ENCODE assay signal across 8 cellular contexts in the genomic region with DNA sequence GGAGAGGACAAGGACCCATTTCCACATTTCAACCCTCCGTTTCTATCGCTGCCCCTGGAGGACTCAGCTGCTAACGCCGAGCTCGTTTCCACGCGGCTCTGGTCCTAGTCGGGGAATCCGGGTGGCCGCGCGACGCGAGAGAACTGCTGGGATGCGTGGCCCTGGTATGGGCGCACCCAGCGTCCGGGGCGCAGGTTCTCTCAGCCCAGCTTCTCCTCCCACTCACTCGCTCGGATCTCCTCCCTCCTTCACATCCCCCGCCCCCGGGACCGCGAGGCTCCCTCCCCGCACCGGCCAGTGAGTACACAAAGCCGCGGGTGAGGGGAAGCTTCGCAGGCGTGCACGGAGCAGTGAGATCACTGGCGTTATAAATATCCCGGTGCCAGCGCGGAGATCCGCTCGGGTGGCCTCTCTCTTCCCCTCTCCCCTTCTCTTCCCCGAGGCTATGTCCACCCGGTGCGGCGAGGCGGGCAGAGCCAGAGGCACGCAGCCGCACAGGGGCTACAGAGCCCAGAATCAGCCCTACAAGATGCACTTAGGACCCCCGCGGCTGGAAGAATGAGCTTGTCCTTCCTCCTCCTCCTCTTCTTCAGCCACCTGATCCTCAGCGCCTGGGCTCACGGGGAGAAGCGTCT. TPM values are rescaled to one million over a fixed set of nuclear protein-coding genes. Genes with fewer than 3 reads are reported as not detected.
DNase-seq lines count a peak whose midpoint lies in the region; ATAC-seq and TF ChIP-seq lines count a peak whose summit lies in the region.

A gene with protein sequence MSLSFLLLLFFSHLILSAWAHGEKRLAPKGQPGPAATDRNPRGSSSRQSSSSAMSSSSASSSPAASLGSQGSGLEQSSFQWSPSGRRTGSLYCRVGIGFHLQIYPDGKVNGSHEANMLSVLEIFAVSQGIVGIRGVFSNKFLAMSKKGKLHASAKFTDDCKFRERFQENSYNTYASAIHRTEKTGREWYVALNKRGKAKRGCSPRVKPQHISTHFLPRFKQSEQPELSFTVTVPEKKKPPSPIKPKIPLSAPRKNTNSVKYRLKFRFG (plus strand): TSS at position 398 of the 635 bp plus-strand sequence. CDS start 161 bp downstream, at position 559.

- H3K9me3 Mint-ChIP-seq in activated CD4-positive, alpha-beta T cell treated with anti-CD3 and anti-CD28 coated beads, Interleukin-2, amount 10 ng/mL, durations not matched to agents 24 days and 14 days = no peaks in the 10 kb centered on the region
- no peaks in the 10 kb centered on the region for H3K9me3 Mint-ChIP-seq in IgD-negative memory B cell
- H3K9me3 Mint-ChIP-seq in naive thymus-derived CD8-positive, alpha-beta T cell = peaks cover 0 to 4% (median 0%) of the 10 kb centered on the region in 9 donors

- H3K27me3 Mint-ChIP-seq in activated CD4-positive, alpha-beta T cell treated with anti-CD3 and anti-CD28 coated beads, Interleukin-2, amount 10 ng/mL, durations not matched to agents 24 days and 14 days = peaks cover 85% of the 10 kb centered on the region
- H3K27me3 Mint-ChIP-seq in IgD-negative memory B cell = peaks cover 68% of the 10 kb centered on the region
- H3K27me3 Mint-ChIP-seq in naive thymus-derived CD8-positive, alpha-beta T cell = peaks cover 62 to 84% (median 77%) of the 10 kb centered on the region in 5 donors

- peak; percentile 63 for DNase-seq in activated CD4-positive, alpha-beta T cell treated with anti-CD3 and anti-CD28 coated beads, Interleukin-2, amount 10 ng/mL, durations not matched to agents 24 days and 14 days
- no peak for DNase-seq in activated CD4-positive, alpha-beta T cell treated with anti-CD3 and anti-CD28 coated beads for 1 hour
- DNase-seq in WERI-Rb-1 (peak; percentile 77), erythroblast (lab: John Stamatoyannopoulos, UW) (peak; percentile 11 to 12)
- peak in 2 of 10 donors; percentile 7 to 16 for DNase-seq in naive thymus-derived CD8-positive, alpha-beta T cell

- intact Hi-C loops in activated CD4-positive, alpha-beta T cell treated with anti-CD3 and anti-CD28 coated beads, Interleukin-2, amount 10 ng/mL, durations not matched to agents 24 days and 14 days (cut with micrococcal nuclease) = loop anchor here (5.0 kb wide), 1 partner anchor 64 kb away; no protein-coding TSS in a partner anchor

- no peak for TF ChIP-seq POLR2A in erythroblast (IDR thresholded peaks at IDR 0.05; ENCODE audit: low read length)

- peak within 1 kb of the TSS; percentile 52 for H3K4me3 ChIP-seq in WERI-Rb-1 (ENCODE audit: low read depth, low read length)

- H3K27ac ChIP-seq in WERI-Rb-1 = no peak within 1 kb of the TSS

- ATAC-seq in naive thymus-derived CD8-positive, alpha-beta T cell = peak; percentile 37 to 44
- ATAC-seq in HG02973 (IDR thresholded peaks at IDR 0.05; ENCODE audit: unreplicated experiment) = no peak
- ATAC-seq in GM21717 (IDR thresholded peaks at IDR 0.05; ENCODE audit: unreplicated experiment) = no peak

- H3K4me3 Mint-ChIP-seq in activated CD4-positive, alpha-beta T cell treated with anti-CD3 and anti-CD28 coated beads, Interleukin-2, amount 10 ng/mL, durations not matched to agents 24 days and 14 days = peak within 1 kb of the TSS; percentile 73
- H3K4me3 Mint-ChIP-seq in IgD-negative memory B cell = peak within 1 kb of the TSS; percentile 72 to 90 (median 82)
- H3K4me3 Mint-ChIP-seq in naive thymus-derived CD8-positive, alpha-beta T cell = peak within 1 kb of the TSS; percentile 71 to 91 (median 84)

- TF ChIP-seq CTCF in WERI-Rb-1 (IDR thresholded peaks at IDR 0.05; ENCODE audit: low read depth, low read length) = no peak

- no peaks in the 10 kb centered on the region for H3K36me3 Mint-ChIP-seq in activated CD4-positive, alpha-beta T cell treated with anti-CD3 and anti-CD28 coated beads, Interleukin-2, amount 10 ng/mL, durations not matched to agents 24 days and 14 days (ENCODE audit: low read depth)
- no peaks in the 10 kb centered on the region for H3K36me3 Mint-ChIP-seq in IgD-negative memory B cell
- no peaks in the 10 kb centered on the region for H3K36me3 Mint-ChIP-seq in naive thymus-derived CD8-positive, alpha-beta T cell

- peaks cover 12% of the 10 kb centered on the region for H3K4me1 Mint-ChIP-seq in activated CD4-positive, alpha-beta T cell treated with anti-CD3 and anti-CD28 coated beads, Interleukin-2, amount 10 ng/mL, durations not matched to agents 24 days and 14 days
- peaks cover 6 to 29% (median 28%) of the 10 kb centered on the region in 3 donors for H3K4me1 Mint-ChIP-seq in IgD-negative memory B cell
- peaks cover 20 to 38% (median 29%) of the 10 kb centered on the region in 4 donors for H3K4me1 Mint-ChIP-seq in naive thymus-derived CD8-positive, alpha-beta T cell

- H3K36me3 ChIP-seq in WERI-Rb-1 = no peaks in the 10 kb centered on the region

- H3K9me3 ChIP-seq in WERI-Rb-1 (ENCODE audit: severe bottlenecking) = no peaks in the 10 kb centered on the region

- peaks cover 8% of the 10 kb centered on the region for H3K27me3 ChIP-seq in WERI-Rb-1 (ENCODE audit: insufficient read depth, low read depth, severe bottlenecking)

- POLR2A ChIA-PET in naive thymus-derived CD8-positive, alpha-beta T cell (lab: Charles Lee) = no interaction called here

- peak within 1 kb of the TSS; percentile 21 for H3K27ac Mint-ChIP-seq in activated CD4-positive, alpha-beta T cell treated with anti-CD3 and anti-CD28 coated beads, Interleukin-2, amount 10 ng/mL, durations not matched to agents 24 days and 14 days
- H3K27ac Mint-ChIP-seq in IgD-negative memory B cell = peak within 1 kb of the TSS; percentile 40 to 69 (median 56)
- H3K27ac Mint-ChIP-seq in naive thymus-derived CD8-positive, alpha-beta T cell = peak within 1 kb of the TSS in 2 of 10 donors; percentile 59 to 75

RNA-seq across cellular contexts. Expression of the gene that starts here (rescaled TPM):
- not detected in 2 replicates for total RNA-seq in activated CD4-positive, alpha-beta T cell treated with anti-CD3 and anti-CD28 coated beads, Interleukin-2, amount 10 ng/mL, durations not matched to agents 24 days and 14 days
- polyA plus RNA-seq in IgD-negative memory B cell = not detected
- not detected for total RNA-seq in naive thymus-derived CD8-positive, alpha-beta T cell
- polyA plus RNA-seq in naive thymus-derived CD8-positive, alpha-beta T cell = not detected

Comparison
In these comparisons a context has a peak if more than half of its experiments do, and no peak if none do; other contexts are left out.
1. Peak in DNase-seq in activated CD4-positive, alpha-beta T cell treated with anti-CD3 and anti-CD28 coated beads, Interleukin-2, amount 10 ng/mL, durations not matched to agents 24 days and 14 days; RNA of the gene not detected or under 1 TPM.
2. Peak in ATAC-seq in naive thymus-derived CD8-positive, alpha-beta T cell; RNA of the gene not detected or under 1 TPM.